Comparison of ENCODE assay signal across 20 cellular contexts in genomic region chr1:73761559-73761958, GRCh38.
A peak's percentile ranks its signal among the peaks of the same experiment; 100 is the strongest.
DNase-seq lines count a peak whose midpoint lies in the region; ATAC-seq, FAIRE-seq and TF ChIP-seq lines count a peak whose summit lies in the region.
"Had no signal": no experiment of that assay in that cellular context is flagged by ENCODE, and none has a peak within 500 bp of the region (broad histone marks: within the 10 kb centered on the region; RNA-seq: fewer than 3 reads in every experiment).

No MANE protein-coding gene starts in this region.

- no peaks in the 10 kb centered on the region for H3K79me2 ChIP-seq in PC-3 (ENCODE audit: low read length)

- TF ChIP-seq POLR2A in prostate gland (IDR thresholded peaks at IDR 0.05), result no peak

- no peak overlapping the region for H2AFZ ChIP-seq in PC-3 (ENCODE audit: low read length)
- H2AFZ ChIP-seq: GM23338 had no signal

- H3F3A ChIP-seq in PC-3 (ENCODE audit: low read length, unreplicated experiment), result no peaks in the 10 kb centered on the region

- H3K9me3 ChIP-seq in PC-3 (ENCODE audit: low read length), result no peaks in the 10 kb centered on the region
- no peaks in the 10 kb centered on the region for H3K9me3 ChIP-seq in left lung
- no peaks in the 10 kb centered on the region for H3K9me3 ChIP-seq in prostate gland
- H3K9me3 ChIP-seq: Caco-2 had no signal

- H4K20me1 ChIP-seq in PC-3 (ENCODE audit: low read length), result no peaks in the 10 kb centered on the region

- H3K4me3 ChIP-seq in PC-3 (ENCODE audit: low read length), result no peak overlapping the region
- H3K4me3 ChIP-seq in bronchial epithelial cell (ENCODE audit: low read depth, low read length), result no peak overlapping the region
- no peak overlapping the region for H3K4me3 ChIP-seq in left lung
- H3K4me3 ChIP-seq in prostate gland, result no peak overlapping the region
- H3K4me3 ChIP-seq: GM12878, GM23338 had no signal

- H3K4me1 ChIP-seq in PC-3 (ENCODE audit: insufficient read depth, low read length) (peaks cover 9% of the 10 kb centered on the region), left lung (no peaks in the 10 kb centered on the region), prostate gland (replicated peaks) (no peaks in the 10 kb centered on the region)
- H3K4me1 ChIP-seq: Caco-2 had no signal

- FAIRE-seq in bronchial epithelial cell (lab: Jason Lieb, UNC), result no peak
- FAIRE-seq: GM12878, GM19239 had no signal

- no peaks in the 10 kb centered on the region for H3K9me2 ChIP-seq in PC-3 (replicated peaks; ENCODE audit: low read length)

- POLR2A ChIA-PET in PC-3 (lab: Charles Lee; ENCODE audit: unreplicated experiment), result no interaction called here

- ATAC-seq in PC-3 (no peak; the same call in 1 of the 2 replicates), left lung (peak; percentile 82)
- ATAC-seq: CD8-positive, alpha-beta T cell; GM12878; GM23338; HCT116 had no signal

- CTCF ChIA-PET in PC-3 (lab: Charles Lee), result no interaction called here

- no peak overlapping the region for H3K9ac ChIP-seq in PC-3 (ENCODE audit: low read length)

- H3K27me3 ChIP-seq in PC-3 (ENCODE audit: low read length) (no peaks in the 10 kb centered on the region), bronchial epithelial cell (ENCODE audit: control insufficient read depth, insufficient read depth, low read length) (no peaks in the 10 kb centered on the region), left lung (no peaks in the 10 kb centered on the region), prostate gland (replicated peaks; ENCODE audit: insufficient read depth) (no peaks in the 10 kb centered on the region)

- intact Hi-C loops in PC-3 (cut with micrococcal nuclease) (no loop called here), left lung (cut with DNase I) (no loop called here), prostate gland (cut with DNase I) (no loop called here)

- H3K36me3 ChIP-seq in PC-3 (ENCODE audit: low read depth, low read length) (no peaks in the 10 kb centered on the region), bronchial epithelial cell (ENCODE audit: control insufficient read depth, insufficient read depth, low read length) (no peaks in the 10 kb centered on the region), left lung (no peaks in the 10 kb centered on the region), prostate gland (no peaks in the 10 kb centered on the region)

- TF ChIP-seq CTCF in PC-3 (conservative IDR thresholded peaks at IDR 0.05; ENCODE audit: low read depth, low read length) (no peak), bronchial epithelial cell (IDR thresholded peaks at IDR 0.05; ENCODE audit: insufficient read depth, low read length, severe bottlenecking) (no peak), left lung (IDR thresholded peaks at IDR 0.05) (no peak), prostate gland (IDR thresholded peaks at IDR 0.05) (no peak), GM20000 (IDR thresholded peaks at IDR 0.05; ENCODE audit: extremely low read depth, missing control alignments) (no peak)

- H3K27ac ChIP-seq in PC-3 (ENCODE audit: low read length), result no peak overlapping the region
- no peak overlapping the region for H3K27ac ChIP-seq in left lung
- no peak overlapping the region for H3K27ac ChIP-seq in prostate gland

- BruUV-seq in PC-3 (replicated peaks; lab: Mats Ljungman, UMichigan), result no TSS peak

- DNase-seq in ELR (ENCODE audit: low read depth) (peak; percentile 3), PC-3 (peak; percentile 56), bronchial epithelial cell (ENCODE audit: low read depth) (peak; percentile 36), left lung (no peak), prostate gland (ENCODE audit: low spot score) (no peak), SW480 (ENCODE audit: low spot score) (no peak), pons (ENCODE audit: low spot score) (no peak), GM20000 (ENCODE audit: low spot score) (no peak)
- DNase-seq: 8988T; C1 segment of cervical spinal cord; Caco-2; CD8-positive, alpha-beta T cell; DMS153; DND-41; GDM1; H9 had no signal

- 92% methylated on average over 2 of the region's 2 CpGs for WGBS in prostate gland

- peak overlapping the region; percentile 31; the same call in 1 of the 2 replicates for H3K4me2 ChIP-seq in PC-3 (ENCODE audit: low read length)
- H3K4me2 ChIP-seq: GM23338 had no signal

Comparison
In these comparisons a context has a peak if more than half of its experiments do, and no peak if none do; other contexts are left out.
1. DNase-seq: peak in ELR (single experiment), PC-3 (single experiment) and bronchial epithelial cell (single experiment); none in left lung (0 of 2), prostate gland (single experiment), SW480 (single experiment), pons (single experiment) and GM20000 (single experiment).